ENCODE assay signal across 1 cellular context in genomic region chr2:237422309-237422708, GRCh38.
TF ChIP-seq lines count a peak whose summit lies in the region.

No MANE protein-coding gene starts in this region.

TF ChIP-seq in K562, 482 proteins besides CTCF, POLR2A, EP300 and RAD21 (continued from another document):
- TF ChIP-seq ATF3 (IDR thresholded peaks at IDR 0.05) (peak; percentile 82), ATF3 (CRISPR knock-in tag; conservative IDR thresholded peaks at IDR 0.05) (no peak), CHD4 (IDR thresholded peaks at IDR 0.05; ENCODE audit: insufficient read depth, insufficient replicate concordance, low read depth, low read length, poor library complexity, severe bottlenecking) (no peak), ATF1 (CRISPR knock-in tag; IDR thresholded peaks at IDR 0.05) (no peak), ATF1 (tag; IDR thresholded peaks at IDR 0.05) (peak; percentile 37), HNRNPL (IDR thresholded peaks at IDR 0.05; ENCODE audit: low read depth, low read length) (no peak), NKRF (IDR thresholded peaks at IDR 0.05; ENCODE audit: borderline replicate concordance) (no peak), ZHX1 (conservative IDR thresholded peaks at IDR 0.05; ENCODE audit: low read length) (no peak), ZNF518B (CRISPR knock-in tag; IDR thresholded peaks at IDR 0.05) (no peak), ATF7 (IDR thresholded peaks at IDR 0.05) (peak; percentile 60; the same call in 1 of the 2 replicates), ZNF175 (CRISPR knock-in tag; IDR thresholded peaks at IDR 0.05; ENCODE audit: low read depth) (0 out of 2 replicates have a peak, but pooled peaks have one; percentile 3), NR0B1 (IDR thresholded peaks at IDR 0.05; ENCODE audit: partially characterized antibody) (no peak), ZNF431 (CRISPR knock-in tag; IDR thresholded peaks at IDR 0.05) (no peak), RBM39 (optimal IDR thresholded peaks at IDR 0.05; ENCODE audit: low read depth, low read length) (no peak)
